8 cellular contexts compared by ENCODE assay signal in the genomic region with DNA sequence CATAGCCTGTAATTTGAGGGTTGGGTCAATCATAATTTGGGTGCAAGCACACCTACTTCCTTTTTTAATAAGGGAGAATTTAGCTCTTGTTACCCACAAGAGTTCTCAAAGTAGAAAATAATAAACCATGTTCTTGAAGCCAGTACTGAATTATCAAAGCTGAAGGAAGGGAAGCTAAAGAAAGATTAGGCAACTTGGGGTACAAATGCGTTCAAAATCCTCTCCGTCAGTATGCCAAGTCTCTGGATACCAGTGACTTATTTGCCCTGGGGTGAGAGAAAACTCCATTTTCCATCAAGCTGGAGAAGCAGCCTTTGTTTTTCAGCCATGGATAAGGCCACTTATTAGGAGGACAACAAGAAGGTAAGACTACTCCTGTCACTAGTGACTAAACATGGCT. TPM values are rescaled to one million over a fixed set of nuclear protein-coding genes. Genes with fewer than 3 reads are reported as not detected.
A peak's percentile ranks its signal among the peaks of the same experiment; 100 is the strongest.
DNase-seq lines count a peak whose midpoint lies in the region; ATAC-seq and TF ChIP-seq lines count a peak whose summit lies in the region.

No MANE protein-coding gene starts in this region.

- TF ChIP-seq POLR2A in prostate gland (IDR thresholded peaks at IDR 0.05), result no peak

- H3K4me3 ChIP-seq in CD8-positive, alpha-beta T cell (ENCODE audit: low read depth, low read length), result no peak overlapping the region
- no peak overlapping the region for H3K4me3 ChIP-seq in prostate gland

- POLR2A ChIA-PET in CD8-positive, alpha-beta T cell (lab: Charles Lee), result interaction anchor here (1.2 to 6.6 kb wide), 8 partner anchors 11 to 281 kb away, joined by 3 to 71 read pairs (median 6); partner anchors contain the start of genes BLTP2, PHF12 and RPL23A

- peak; percentile 11 for ATAC-seq in CD8-positive, alpha-beta T cell
- ATAC-seq in GM19035 (IDR thresholded peaks at IDR 0.05; ENCODE audit: unreplicated experiment), result no peak

- H3K27ac ChIP-seq in CD8-positive, alpha-beta T cell (ENCODE audit: low read depth, low read length), result peak overlapping the region; percentile 87
- peak overlapping the region; percentile 12 to 13 for H3K27ac ChIP-seq in prostate gland

- no peaks in the 10 kb centered on the region for H3K27me3 Mint-ChIP-seq in CD8-positive, alpha-beta T cell (ENCODE audit: low read depth)
- no peaks in the 10 kb centered on the region for H3K27me3 Mint-ChIP-seq in chondrocyte (ENCODE audit: low read depth)

- no peak for TF ChIP-seq CTCF in CD8-positive, alpha-beta T cell (IDR thresholded peaks at IDR 0.05)
- TF ChIP-seq CTCF in chondrocyte (IDR thresholded peaks at IDR 0.05) (no peak), prostate gland (IDR thresholded peaks at IDR 0.05) (no peak)

- intact Hi-C loops in CD8-positive, alpha-beta T cell (cut with DNase I, micrococcal nuclease), result loop anchor here (1.0 kb wide), 4 partner anchors 10 to 26 kb away; partner anchors contain the start of gene DHRS13 (in 2 of the 2)
- intact Hi-C loops in prostate gland (cut with DNase I), result no loop called here

- no peaks in the 10 kb centered on the region for H3K9me3 Mint-ChIP-seq in CD8-positive, alpha-beta T cell
- H3K9me3 Mint-ChIP-seq in chondrocyte (ENCODE audit: low read depth), result peaks cover 6% of the 10 kb centered on the region

- H3K4me1 ChIP-seq in CD8-positive, alpha-beta T cell (ENCODE audit: insufficient read depth, low read length), result peaks cover 35% of the 10 kb centered on the region
- H3K4me1 ChIP-seq in prostate gland (replicated peaks), result no peaks in the 10 kb centered on the region

- peak overlapping the region; percentile 32 for H3K4me3 Mint-ChIP-seq in CD8-positive, alpha-beta T cell
- no peak overlapping the region for H3K4me3 Mint-ChIP-seq in chondrocyte (ENCODE audit: unreplicated experiment)

- CTCF ChIA-PET in CD8-positive, alpha-beta T cell (lab: Charles Lee), result interaction anchor here (0.6 to 4.0 kb wide), 15 partner anchors 8 to 364 kb away, joined by 3 to 26 read pairs (median 6); no protein-coding TSS in a partner anchor

- peaks cover 73% of the 10 kb centered on the region for H3K36me3 Mint-ChIP-seq in CD8-positive, alpha-beta T cell
- H3K36me3 Mint-ChIP-seq in chondrocyte (ENCODE audit: low read depth), result peaks cover 25% of the 10 kb centered on the region

- no peaks in the 10 kb centered on the region for H3K9me3 ChIP-seq in CD8-positive, alpha-beta T cell (ENCODE audit: low read length)
- H3K9me3 ChIP-seq in prostate gland, result no peaks in the 10 kb centered on the region

- peaks cover 61% of the 10 kb centered on the region for H3K4me1 Mint-ChIP-seq in CD8-positive, alpha-beta T cell (ENCODE audit: low read depth)
- peaks cover 3% of the 10 kb centered on the region for H3K4me1 Mint-ChIP-seq in chondrocyte (ENCODE audit: low read depth)

- 90% methylated on average over 2 of the region's 2 CpGs for WGBS in prostate gland

- DNase-seq in CD8-positive, alpha-beta T cell, result no peak
- DNase-seq in NCI-H69 (lab: John Stamatoyannopoulos, UW), result peak; percentile 43
- no peak for DNase-seq in chondrocyte (ENCODE audit: low spot score)
- DNase-seq in prostate gland (ENCODE audit: low spot score), result no peak
- DNase-seq in SKM-1 treated with dmso at 0.1 percent for 144 hours (lab: John Stamatoyannopoulos, UW; ENCODE audit: unreplicated experiment), result no peak
- no peak for DNase-seq in kidney tubule cell (ENCODE audit: low spot score)
- no peak for DNase-seq in SK-N-DZ (ENCODE audit: low spot score)

- peaks cover 23% of the 10 kb centered on the region for H3K36me3 ChIP-seq in CD8-positive, alpha-beta T cell (ENCODE audit: insufficient read depth, low read length)
- no peaks in the 10 kb centered on the region for H3K36me3 ChIP-seq in prostate gland

- H3K27ac Mint-ChIP-seq in CD8-positive, alpha-beta T cell, result peak overlapping the region; percentile 97
- peak overlapping the region; percentile 4 for H3K27ac Mint-ChIP-seq in chondrocyte (ENCODE audit: unreplicated experiment)

- H3K27me3 ChIP-seq in CD8-positive, alpha-beta T cell (ENCODE audit: insufficient read depth, low read length), result no peaks in the 10 kb centered on the region
- H3K27me3 ChIP-seq in prostate gland (replicated peaks; ENCODE audit: insufficient read depth), result no peaks in the 10 kb centered on the region

RNA-seq across cellular contexts. Expression of gene DHRS13, which starts 23.5 kb away (rescaled TPM):
- total RNA-seq in CD8-positive, alpha-beta T cell, result 10 to 100 TPM; 27.3 to 30.9 TPM
- total RNA-seq in chondrocyte (4.4 to 6.0 TPM (median 5.8 TPM) in 3 replicates), prostate gland (10 to 100 TPM; 36.8 to 61.3 TPM)
- 81.8 and 86.0 TPM in 2 replicates for polyA plus RNA-seq in SK-N-DZ (2014; cell fraction: cytosol; rRNA removed)
- polyA plus RNA-seq in SK-N-DZ (2014; cell fraction: nucleus; rRNA removed), result 57.3 and 58.1 TPM in 2 replicates

RNA-seq across cellular contexts. Expression of gene PHF12, which starts 25.0 kb away (rescaled TPM):
- 100 to 1,000 TPM; 294 to 297 TPM for total RNA-seq in CD8-positive, alpha-beta T cell
- 30.2 to 49.2 TPM (median 33.6 TPM) in 3 replicates for total RNA-seq in chondrocyte
- total RNA-seq in prostate gland, result 100 to 1,000 TPM in 1 of 2 donors, 10 to 100 TPM in 1; 74.9 to 112 TPM
- 21.4 and 23.6 TPM in 2 replicates for polyA plus RNA-seq in SK-N-DZ (2014; cell fraction: cytosol; rRNA removed)
- polyA plus RNA-seq in SK-N-DZ (2014; cell fraction: nucleus; rRNA removed), result 42.2 and 65.7 TPM in 2 replicates

RNA-seq across cellular contexts. Expression of gene FLOT2, which starts 28.8 kb away (rescaled TPM):
- total RNA-seq in CD8-positive, alpha-beta T cell, result 10 to 100 TPM; 69.7 to 71.6 TPM
- total RNA-seq in chondrocyte (46.6 to 74.1 TPM (median 65.8 TPM) in 3 replicates), prostate gland (100 to 1,000 TPM in 1 of 2 donors, 10 to 100 TPM in 1; 82.9 to 121 TPM)
- polyA plus RNA-seq in SK-N-DZ (2014; cell fraction: cytosol; rRNA removed), result 67.0 and 68.9 TPM in 2 replicates
- polyA plus RNA-seq in SK-N-DZ (2014; cell fraction: nucleus; rRNA removed), result 61.8 and 62.1 TPM in 2 replicates
